Comparison of ENCODE assay signal across 8 cellular contexts in the genomic region with DNA sequence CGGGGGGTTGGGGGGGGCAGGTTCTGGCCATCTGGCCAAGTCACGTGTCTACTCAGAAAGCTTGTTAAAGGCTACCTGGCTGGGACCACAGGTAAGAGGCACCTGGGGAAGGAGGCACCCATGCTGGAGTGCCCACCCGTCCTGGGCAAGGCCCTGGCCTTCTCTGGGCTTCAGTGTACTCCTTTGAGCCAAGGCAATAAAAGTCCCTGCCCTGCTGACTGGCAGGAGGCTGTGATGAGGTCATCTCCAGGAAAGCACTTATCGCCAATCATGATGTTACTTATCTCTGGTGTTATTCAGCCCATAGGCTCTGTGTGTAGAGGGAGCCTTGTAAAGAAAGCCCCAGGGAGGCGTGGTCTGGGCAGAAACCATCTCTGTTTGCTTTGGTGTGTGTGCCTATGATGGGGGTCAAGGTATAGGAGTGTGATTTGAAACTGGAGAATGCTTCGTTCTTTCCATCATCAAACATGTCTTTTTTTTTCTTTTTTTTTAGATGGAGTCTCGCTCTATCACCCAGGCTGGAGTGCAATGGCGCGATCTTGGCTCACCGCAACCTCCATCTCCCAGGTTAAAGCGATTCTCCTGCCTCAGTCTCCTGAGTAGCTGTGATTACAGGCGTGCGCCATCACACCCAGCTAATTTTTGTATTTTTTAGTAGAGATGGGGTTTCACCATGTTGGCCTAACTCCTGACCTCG. TPM values are rescaled to one million over a fixed set of nuclear protein-coding genes. Genes with fewer than 3 reads are reported as not detected.
A peak's percentile ranks its signal among the peaks of the same experiment; 100 is the strongest.
DNase-seq lines count a peak whose midpoint lies in the region; ATAC-seq, FAIRE-seq and TF ChIP-seq lines count a peak whose summit lies in the region.

No MANE protein-coding gene starts in this region.

- peak; percentile 71 for ATAC-seq in CD8-positive, alpha-beta T cell

- H3K27ac Mint-ChIP-seq in CD8-positive, alpha-beta T cell = no peak overlapping the region
- H3K27ac Mint-ChIP-seq in progenitor cell of endocrine pancreas = peak overlapping the region; percentile 99

- TF ChIP-seq POLR2A in endothelial cell of umbilical vein (IDR thresholded peaks at IDR 0.05; ENCODE audit: low read depth, low read length) = no peak

- H3K27me3 ChIP-seq in CD8-positive, alpha-beta T cell (ENCODE audit: insufficient read depth, low read length) = no peaks in the 10 kb centered on the region
- H3K27me3 ChIP-seq in endothelial cell of umbilical vein (ENCODE audit: control insufficient read depth in 2 of 2, insufficient read depth in 2 of 2, low read length in 2 of 2) = no peaks in the 10 kb centered on the region

- H3K36me3 ChIP-seq in CD8-positive, alpha-beta T cell (ENCODE audit: insufficient read depth, low read length) = no peaks in the 10 kb centered on the region
- no peaks in the 10 kb centered on the region for H3K36me3 ChIP-seq in endothelial cell of umbilical vein (ENCODE audit: control insufficient read depth in 2 of 2, extremely low read depth in 1 of 2, insufficient read depth in 2 of 2, low read length in 2 of 2)

- H3K4me2 ChIP-seq in endothelial cell of umbilical vein (ENCODE audit: insufficient read depth, low read length) = no peak overlapping the region

- no peak overlapping the region for H3K4me3 ChIP-seq in CD8-positive, alpha-beta T cell (ENCODE audit: low read depth, low read length)
- no peak overlapping the region for H3K4me3 ChIP-seq in endothelial cell of umbilical vein (replicated peaks in 1 of 3; ENCODE audit: insufficient read depth in 1 of 3, low read depth in 1 of 3, low read length in 3 of 3)

- no peaks in the 10 kb centered on the region for H4K20me1 ChIP-seq in endothelial cell of umbilical vein (replicated peaks; ENCODE audit: control insufficient read depth, extremely low read depth, insufficient read depth, low read length)

- no TSS peak for BruUV-seq in endothelial cell of umbilical vein (replicated peaks; lab: Mats Ljungman, UMichigan)

- H3K4me3 Mint-ChIP-seq in CD8-positive, alpha-beta T cell = no peak overlapping the region
- no peak overlapping the region for H3K4me3 Mint-ChIP-seq in progenitor cell of endocrine pancreas (ENCODE audit: low read depth)

- H3K79me2 ChIP-seq in endothelial cell of umbilical vein (ENCODE audit: control insufficient read depth, insufficient read depth, low read length) = no peaks in the 10 kb centered on the region

- no peaks in the 10 kb centered on the region for H3K9me3 Mint-ChIP-seq in CD8-positive, alpha-beta T cell
- H3K9me3 Mint-ChIP-seq in progenitor cell of endocrine pancreas (ENCODE audit: low read depth) = no peaks in the 10 kb centered on the region

- no peak overlapping the region for H3K27ac ChIP-seq in CD8-positive, alpha-beta T cell (ENCODE audit: low read depth, low read length)
- H3K27ac ChIP-seq in endothelial cell of umbilical vein (ENCODE audit: insufficient read depth, low read depth, low read length) = no peak overlapping the region

- peaks cover 25% of the 10 kb centered on the region for H3K4me1 Mint-ChIP-seq in CD8-positive, alpha-beta T cell (ENCODE audit: low read depth)
- peaks cover 49% of the 10 kb centered on the region for H3K4me1 Mint-ChIP-seq in progenitor cell of endocrine pancreas (ENCODE audit: low read depth)

- no peaks in the 10 kb centered on the region for H3K9me3 ChIP-seq in CD8-positive, alpha-beta T cell (ENCODE audit: low read length)
- no peaks in the 10 kb centered on the region for H3K9me3 ChIP-seq in endothelial cell of umbilical vein (replicated peaks; ENCODE audit: control insufficient read depth, insufficient read depth, low read length)

- H3K9ac ChIP-seq in endothelial cell of umbilical vein (replicated peaks; ENCODE audit: extremely low read depth, insufficient read depth, low read length) = no peak overlapping the region

- intact Hi-C loops in CD8-positive, alpha-beta T cell (cut with DNase I, micrococcal nuclease) = no loop called here
- intact Hi-C loops in endothelial cell of umbilical vein (cut with micrococcal nuclease) = loop anchor here (2.0 kb wide), 1 partner anchor 15 kb away; a partner anchor contains a TSS

- H3K9me1 ChIP-seq in endothelial cell of umbilical vein (replicated peaks; ENCODE audit: control insufficient read depth, extremely low read depth, insufficient read depth, low read length) = no peaks in the 10 kb centered on the region

- FAIRE-seq in RCC 7860 (lab: Jason Lieb, UNC) = peak; percentile 87
- FAIRE-seq in endothelial cell of umbilical vein (lab: Jason Lieb, UNC) = peak; percentile 98

- H3K36me3 Mint-ChIP-seq in CD8-positive, alpha-beta T cell = no peaks in the 10 kb centered on the region
- no peaks in the 10 kb centered on the region for H3K36me3 Mint-ChIP-seq in progenitor cell of endocrine pancreas (ENCODE audit: insufficient read depth)

- POLR2A ChIA-PET in CD8-positive, alpha-beta T cell (lab: Charles Lee) = interaction anchor here (1.9 kb wide), 1 partner anchor 9 kb away, joined by 6 read pairs; no protein-coding TSS in a partner anchor
- POLR2A ChIA-PET in endothelial cell of umbilical vein (lab: Charles Lee) = no interaction called here
- POLR2A ChIA-PET in GM10248 (lab: Yijun Ruan, JAX) = no interaction called here

- H3K27me3 Mint-ChIP-seq in CD8-positive, alpha-beta T cell (ENCODE audit: low read depth) = peaks cover 12% of the 10 kb centered on the region
- peaks cover 4% of the 10 kb centered on the region for H3K27me3 Mint-ChIP-seq in progenitor cell of endocrine pancreas

- peak overlapping the region; percentile 8 for H2AFZ ChIP-seq in endothelial cell of umbilical vein (ENCODE audit: low read depth, low read length)

- TF ChIP-seq CTCF in CD8-positive, alpha-beta T cell (IDR thresholded peaks at IDR 0.05) = no peak
- no peak for TF ChIP-seq CTCF in endothelial cell of umbilical vein (IDR thresholded peaks at IDR 0.05; ENCODE audit: extremely low read depth in 1 of 2, insufficient read depth in 1 of 2, low read depth in 1 of 2, low read length in 2 of 2)
- TF ChIP-seq CTCF in progenitor cell of endocrine pancreas (IDR thresholded peaks at IDR 0.05; ENCODE audit: unreplicated experiment) = no peak
- no peak for TF ChIP-seq CTCF in GM10248 (IDR thresholded peaks at IDR 0.05; ENCODE audit: control extremely low read depth, extremely low read depth, low read depth, missing control alignments)

- DNase-seq in CD8-positive, alpha-beta T cell = no peak
- DNase-seq in LHCN-M2 (ENCODE audit: low read depth) = peak; percentile 62
- peak; percentile 97 for DNase-seq in RCC 7860 (ENCODE audit: low spot score)
- peak; percentile 69 for DNase-seq in endothelial cell of umbilical vein (ENCODE audit: low read depth, low spot score)
- no peak for DNase-seq in progenitor cell of endocrine pancreas (ENCODE audit: low spot score, unreplicated experiment)
- no peak for DNase-seq in GOT3 (lab: John Stamatoyannopoulos, UW)
- no peak for DNase-seq in GM10248 (ENCODE audit: extremely low spot score)
- DNase-seq in dedifferentiated amniotic fluid mesenchymal stem cell (ENCODE audit: extremely low spot score) = no peak

- dilution Hi-C loops in endothelial cell of umbilical vein (cut with MboI; ENCODE audit: extremely low pct_ligation_motif_present, low sequenced_read_pairs) = no loop called here

- CTCF ChIA-PET in CD8-positive, alpha-beta T cell (lab: Charles Lee) = interaction anchor here (2.2 kb wide), 1 partner anchor 26 kb away, joined by 9 read pairs; no protein-coding TSS in a partner anchor
- CTCF ChIA-PET in endothelial cell of umbilical vein (lab: Charles Lee) (interaction anchor here (0.6 to 3.0 kb wide), 6 partner anchors 16 to 198 kb away, joined by 3 to 21 read pairs (median 7); a partner anchor contains a TSS), GM10248 (lab: Yijun Ruan, JAX) (interaction anchor here (1.5 to 3.1 kb wide), 4 partner anchors 12 to 198 kb away, joined by 4 to 17 read pairs (median 10); a partner anchor contains a TSS)

- peaks cover 18% of the 10 kb centered on the region for H3K4me1 ChIP-seq in CD8-positive, alpha-beta T cell (ENCODE audit: insufficient read depth, low read length)
- H3K4me1 ChIP-seq in endothelial cell of umbilical vein (ENCODE audit: control insufficient read depth, extremely low read depth, insufficient read depth, low read length) = peaks cover 5% of the 10 kb centered on the region

RNA-seq across cellular contexts. Expression of a gene that starts 2.5 kb away (rescaled TPM):
- not detected for total RNA-seq in CD8-positive, alpha-beta T cell
- total RNA-seq in LHCN-M2 (2014; rRNA removed) = 0.17 and 0.19 TPM in 2 replicates
- 0.28 TPM for polyA plus RNA-seq in LHCN-M2 (2012)
- 0.13 and 0.25 TPM in 2 replicates for total RNA-seq in endothelial cell of umbilical vein
- polyA plus RNA-seq in endothelial cell of umbilical vein = 0.14 and 0.15 TPM in 2 replicates
- 0.07 and 0.10 TPM in 2 replicates for polyA plus RNA-seq in endothelial cell of umbilical vein (2011; cell fraction: cytosol; rRNA removed)
- 0.22 and 0.24 TPM in 2 replicates for polyA plus RNA-seq in endothelial cell of umbilical vein (2011; cell fraction: nucleus; rRNA removed)
- 0.31 and 0.52 TPM in 2 replicates for polyA plus RNA-seq in endothelial cell of umbilical vein (2012)
- polyA minus RNA-seq in endothelial cell of umbilical vein = not detected in 2 replicates
- 43.9 TPM for polyA minus RNA-seq in endothelial cell of umbilical vein (2011; cell fraction: cytosol; rRNA and poly(A)+ RNA removed)
- polyA minus RNA-seq in endothelial cell of umbilical vein (2011; cell fraction: nucleus; rRNA and poly(A)+ RNA removed) = 0.38 TPM in 1 of 2 replicates, not detected in the other
- 172 and 183 TPM in 2 replicates for total RNA-seq in progenitor cell of endocrine pancreas

RNA-seq across cellular contexts. Expression of a gene that starts 14.1 kb away (rescaled TPM):
- total RNA-seq in CD8-positive, alpha-beta T cell = not detected
- 3.2 and 5.7 TPM in 2 replicates for total RNA-seq in LHCN-M2 (2014; rRNA removed)
- polyA plus RNA-seq in LHCN-M2 (2012) = 7.8 TPM
- total RNA-seq in endothelial cell of umbilical vein = 1.2 and 10.8 TPM in 2 replicates
- polyA plus RNA-seq in endothelial cell of umbilical vein = 6.9 and 9.0 TPM in 2 replicates
- polyA plus RNA-seq in endothelial cell of umbilical vein (2011; cell fraction: cytosol; rRNA removed) = 3.9 and 5.3 TPM in 2 replicates
- 3.6 and 4.9 TPM in 2 replicates for polyA plus RNA-seq in endothelial cell of umbilical vein (2011; cell fraction: nucleus; rRNA removed)
- 3.0 and 4.9 TPM in 2 replicates for polyA plus RNA-seq in endothelial cell of umbilical vein (2012)
- polyA minus RNA-seq in endothelial cell of umbilical vein = 1.3 and 3.9 TPM in 2 replicates
- 1.4 TPM for polyA minus RNA-seq in endothelial cell of umbilical vein (2011; cell fraction: cytosol; rRNA and poly(A)+ RNA removed)
- 3.4 and 5.1 TPM in 2 replicates for polyA minus RNA-seq in endothelial cell of umbilical vein (2011; cell fraction: nucleus; rRNA and poly(A)+ RNA removed)
- total RNA-seq in progenitor cell of endocrine pancreas = 13.3 and 13.5 TPM in 2 replicates

RNA-seq across cellular contexts. Expression of a gene that starts 32.7 kb away (rescaled TPM):
- not detected for total RNA-seq in CD8-positive, alpha-beta T cell
- not detected in 2 replicates for total RNA-seq in LHCN-M2 (2014; rRNA removed)
- polyA plus RNA-seq in LHCN-M2 (2012) = 0.07 TPM
- not detected in 2 replicates for total RNA-seq in endothelial cell of umbilical vein
- not detected in 2 replicates for polyA plus RNA-seq in endothelial cell of umbilical vein
- polyA plus RNA-seq in endothelial cell of umbilical vein (2011; cell fraction: cytosol; rRNA removed) = not detected in 2 replicates
- not detected in 2 replicates for polyA plus RNA-seq in endothelial cell of umbilical vein (2011; cell fraction: nucleus; rRNA removed)
- not detected in 2 replicates for polyA plus RNA-seq in endothelial cell of umbilical vein (2012)
- polyA minus RNA-seq in endothelial cell of umbilical vein = not detected in 2 replicates
- polyA minus RNA-seq in endothelial cell of umbilical vein (2011; cell fraction: cytosol; rRNA and poly(A)+ RNA removed) = not detected
- not detected in 2 replicates for polyA minus RNA-seq in endothelial cell of umbilical vein (2011; cell fraction: nucleus; rRNA and poly(A)+ RNA removed)
- total RNA-seq in progenitor cell of endocrine pancreas = not detected in 2 replicates

RNA-seq across cellular contexts. Expression of a gene that starts 58.2 kb away (rescaled TPM):
- not detected for total RNA-seq in CD8-positive, alpha-beta T cell
- not detected in 2 replicates for total RNA-seq in LHCN-M2 (2014; rRNA removed)
- polyA plus RNA-seq in LHCN-M2 (2012) = not detected
- 0.62 and 0.95 TPM in 2 replicates for total RNA-seq in endothelial cell of umbilical vein
- 1.9 and 2.4 TPM in 2 replicates for polyA plus RNA-seq in endothelial cell of umbilical vein
- 0.46 and 0.82 TPM in 2 replicates for polyA plus RNA-seq in endothelial cell of umbilical vein (2011; cell fraction: cytosol; rRNA removed)
- 0.20 and 0.21 TPM in 2 replicates for polyA plus RNA-seq in endothelial cell of umbilical vein (2011; cell fraction: nucleus; rRNA removed)
- polyA plus RNA-seq in endothelial cell of umbilical vein (2012) = 0.17 TPM in 1 of 2 replicates, not detected in the other
- polyA minus RNA-seq in endothelial cell of umbilical vein = 0.29 and 0.30 TPM in 2 replicates
- not detected for polyA minus RNA-seq in endothelial cell of umbilical vein (2011; cell fraction: cytosol; rRNA and poly(A)+ RNA removed)
- not detected in 2 replicates for polyA minus RNA-seq in endothelial cell of umbilical vein (2011; cell fraction: nucleus; rRNA and poly(A)+ RNA removed)
- 49.0 and 49.9 TPM in 2 replicates for total RNA-seq in progenitor cell of endocrine pancreas

Comparison
In these comparisons a context has a peak if more than half of its experiments do, and no peak if none do; other contexts are left out.
1. DNase-seq: peak in LHCN-M2 (single experiment), RCC 7860 (single experiment) and endothelial cell of umbilical vein (single experiment); none in CD8-positive, alpha-beta T cell (0 of 7), progenitor cell of endocrine pancreas (single experiment), GOT3 (single experiment), GM10248 (single experiment) and dedifferentiated amniotic fluid mesenchymal stem cell (single experiment).
2. RNA of a gene that starts 2.5 kb away (total RNA-seq): 172 to 183 TPM in progenitor cell of endocrine pancreas; not detected in CD8-positive, alpha-beta T cell, 0.17 to 0.19 TPM in LHCN-M2 and 0.13 to 0.25 TPM in endothelial cell of umbilical vein; every median in the first group is over 100 times any median in the second.